ENCODE assay signal across 22 cellular contexts in genomic region chr11:45864041-45864440, GRCh38. TPM values are rescaled to one million over a fixed set of nuclear protein-coding genes. Genes with fewer than 3 reads are reported as not detected.
DNase-seq lines count a peak whose midpoint lies in the region; ATAC-seq and TF ChIP-seq lines count a peak whose summit lies in the region.
"Had no signal": no experiment of that assay in that cellular context is flagged by ENCODE, and none has a peak within 500 bp of the region (broad histone marks: within the 10 kb centered on the region; RNA-seq: fewer than 3 reads in every experiment).

No MANE protein-coding gene starts in this region.

- H3K27me3 Mint-ChIP-seq in activated T-helper 17 cell treated with anti-CD3 and anti-CD28 coated beads, Interleukin-2, amount 50 U/mL, for 72 hours, result no peaks in the 10 kb centered on the region
- H3K27me3 Mint-ChIP-seq: B cell; CD4-positive, CD25-positive, alpha-beta regulatory T cell had no signal

- H3K27me3 ChIP-seq in left ventricle myocardium inferior (ENCODE audit: low read depth), result no peaks in the 10 kb centered on the region
- H3K27me3 ChIP-seq: BLaER1 had no signal

- intact Hi-C loops in left ventricle myocardium inferior (cut with micrococcal nuclease), result no loop called here
- intact Hi-C loops in cardiac septum (cut with DNase I), result no loop called here

- no peak overlapping the region for H3K4me3 Mint-ChIP-seq in activated T-helper 17 cell treated with anti-CD3 and anti-CD28 coated beads, Interleukin-2, amount 50 U/mL, for 72 hours
- H3K4me3 Mint-ChIP-seq: B cell; CD4-positive, CD25-positive, alpha-beta regulatory T cell; CD8-positive, alpha-beta T cell; GM23338; H9 had no signal

- H3K4me3 ChIP-seq in left ventricle myocardium inferior (no peak overlapping the region), fibroblast of pulmonary artery (replicated peaks; ENCODE audit: low read depth, low read length) (no peak overlapping the region)
- H3K4me3 ChIP-seq: BLaER1, GM12878, GM23338 had no signal

- H3K27ac ChIP-seq in left ventricle myocardium inferior (replicated peaks), result peak overlapping the region; percentile 20
- H3K27ac ChIP-seq: 22Rv1, BLaER1, C4-2B had no signal

- no peak for TF ChIP-seq CTCF in left ventricle myocardium inferior (IDR thresholded peaks at IDR 0.05; ENCODE audit: borderline replicate concordance)
- TF ChIP-seq CTCF in fibroblast of pulmonary artery (IDR thresholded peaks at IDR 0.05; ENCODE audit: low read length, missing control alignments), result no peak

- H3K36me3 Mint-ChIP-seq in activated T-helper 17 cell treated with anti-CD3 and anti-CD28 coated beads, Interleukin-2, amount 50 U/mL, for 72 hours (ENCODE audit: low read depth), result peaks cover 91% of the 10 kb centered on the region

- DNase-seq in left ventricle myocardium inferior, result no peak
- DNase-seq in cardiac septum (ENCODE audit: low spot score), result no peak
- DNase-seq in dermis microvascular lymphatic vessel endothelial cell (ENCODE audit: low read depth in 2 of 2), result peak; percentile 67 to 71
- peak; percentile 39 for DNase-seq in fibroblast of pulmonary artery (ENCODE audit: low read depth)
- no peak for DNase-seq in NCI-H187 treated with DMSO at 0.1 percent for 48 hours (lab: John Stamatoyannopoulos, UW)
- no peak for DNase-seq in NCI-H748 treated with DMSO at 0.1 percent for 48 hours (lab: John Stamatoyannopoulos, UW)
- DNase-seq: Caco-2; CD4-positive, CD25-positive, alpha-beta regulatory T cell; CD8-positive, alpha-beta T cell; DMS153; DND-41; GDM1; H9 had no signal

- no peaks in the 10 kb centered on the region for H3K4me1 Mint-ChIP-seq in activated T-helper 17 cell treated with anti-CD3 and anti-CD28 coated beads, Interleukin-2, amount 50 U/mL, for 72 hours
- H3K4me1 Mint-ChIP-seq: B cell; CD4-positive, CD25-positive, alpha-beta regulatory T cell had no signal

- H3K36me3 ChIP-seq in left ventricle myocardium inferior, result peaks cover 90% of the 10 kb centered on the region

- H3K9me3 ChIP-seq in left ventricle myocardium inferior (replicated peaks), result no peaks in the 10 kb centered on the region
- H3K9me3 ChIP-seq: BLaER1, Caco-2 had no signal

- H3K9me3 Mint-ChIP-seq in activated T-helper 17 cell treated with anti-CD3 and anti-CD28 coated beads, Interleukin-2, amount 50 U/mL, for 72 hours, result no peaks in the 10 kb centered on the region
- H3K9me3 Mint-ChIP-seq: CD4-positive, CD25-positive, alpha-beta regulatory T cell; CD8-positive, alpha-beta T cell; GM23338; H9 had no signal

- ATAC-seq in activated T-helper 17 cell treated with anti-CD3 and anti-CD28 coated beads, Interleukin-2, amount 50 U/mL, for 72 hours (replicated peaks), result no peak
- ATAC-seq: CD8-positive, alpha-beta T cell; GM12878; GM23338; HCT116 had no signal

- H3K27ac Mint-ChIP-seq in activated T-helper 17 cell treated with anti-CD3 and anti-CD28 coated beads, Interleukin-2, amount 50 U/mL, for 72 hours, result no peak overlapping the region
- H3K27ac Mint-ChIP-seq: B cell; CD4-positive, CD25-positive, alpha-beta regulatory T cell; CD8-positive, alpha-beta T cell; GM23338; H9 had no signal

- H3K4me1 ChIP-seq in left ventricle myocardium inferior, result peaks cover 37% of the 10 kb centered on the region
- H3K4me1 ChIP-seq: BLaER1, Caco-2 had no signal

RNA-seq across cellular contexts. Expression of gene CRY2, which starts 16.8 kb away (rescaled TPM):
- total RNA-seq in left ventricle myocardium inferior (62.2 TPM), cardiac septum (49.6 TPM), dermis microvascular lymphatic vessel endothelial cell (4.5 and 8.1 TPM in 2 replicates)
- 10 to 100 TPM; 12.3 to 25.4 TPM for total RNA-seq in activated T-helper 17 cell treated with anti-CD3 and anti-CD28 coated beads, Interleukin-2, amount 50 U/mL, for 72 hours

RNA-seq across cellular contexts. Expression of gene MAPK8IP1, which starts 21.4 kb away (rescaled TPM):
- total RNA-seq in left ventricle myocardium inferior (4.6 TPM), cardiac septum (7.5 TPM), dermis microvascular lymphatic vessel endothelial cell (2.1 and 2.8 TPM in 2 replicates)
- total RNA-seq in activated T-helper 17 cell treated with anti-CD3 and anti-CD28 coated beads, Interleukin-2, amount 50 U/mL, for 72 hours, result under 1 TPM; 0.65 to 0.93 TPM

RNA-seq across cellular contexts. Expression of gene FREY1, which starts 43.0 kb away (rescaled TPM):
- total RNA-seq in left ventricle myocardium inferior (not detected), cardiac septum (0.54 TPM), dermis microvascular lymphatic vessel endothelial cell (0.51 and 0.64 TPM in 2 replicates)
- 1 to 10 TPM; 1.8 to 2.7 TPM for total RNA-seq in activated T-helper 17 cell treated with anti-CD3 and anti-CD28 coated beads, Interleukin-2, amount 50 U/mL, for 72 hours
- total RNA-seq: H4 had no signal

RNA-seq across cellular contexts. Expression of gene PEX16, which starts 53.6 kb away (rescaled TPM):
- total RNA-seq in left ventricle myocardium inferior, result 10.9 TPM
- total RNA-seq in cardiac septum, result 13.0 TPM
- total RNA-seq in dermis microvascular lymphatic vessel endothelial cell, result 30.8 and 31.4 TPM in 2 replicates
- 10 to 100 TPM; 27.9 to 45.4 TPM for total RNA-seq in activated T-helper 17 cell treated with anti-CD3 and anti-CD28 coated beads, Interleukin-2, amount 50 U/mL, for 72 hours

RNA-seq across cellular contexts. Expression of gene LARGE2, which starts 58.4 kb away (rescaled TPM):
- total RNA-seq in left ventricle myocardium inferior (not detected), cardiac septum (not detected), dermis microvascular lymphatic vessel endothelial cell (not detected in 2 replicates)
- total RNA-seq in activated T-helper 17 cell treated with anti-CD3 and anti-CD28 coated beads, Interleukin-2, amount 50 U/mL, for 72 hours, result 1 to 10 TPM in 1 of 2 donors, under 1 TPM in 1; 0.80 to 1.8 TPM
- total RNA-seq: H4 had no signal

Comparison
In these comparisons a context has a peak if more than half of its experiments do, and no peak if none do; other contexts are left out.
1. DNase-seq: peak in dermis microvascular lymphatic vessel endothelial cell (2 of 2) and fibroblast of pulmonary artery (single experiment); none in left ventricle myocardium inferior (single experiment), cardiac septum (single experiment), NCI-H187 treated with DMSO at 0.1 percent for 48 hours (single experiment) and NCI-H748 treated with DMSO at 0.1 percent for 48 hours (single experiment).